27 cellular contexts compared by ENCODE assay signal in the genomic region with DNA sequence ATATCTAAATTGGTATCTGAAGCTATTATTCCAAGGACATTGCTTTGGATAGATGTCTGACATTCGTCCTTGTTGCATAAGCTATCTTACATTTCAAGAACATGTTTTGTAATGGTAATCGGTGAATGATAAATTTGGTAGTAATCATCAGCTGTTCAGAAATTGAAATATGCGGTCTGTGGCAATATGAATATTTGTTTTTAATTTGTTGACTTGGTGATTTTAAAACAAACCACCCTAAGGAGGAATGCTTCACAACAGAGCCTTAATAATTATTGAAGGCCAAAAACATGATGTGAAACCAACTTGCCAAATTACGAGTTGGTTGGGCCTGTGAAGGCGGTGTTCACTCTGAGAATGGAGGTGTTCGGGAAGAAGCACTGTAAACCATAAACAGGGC.
"Had no signal": no experiment of that assay in that cellular context is flagged by ENCODE, and none has a peak within 500 bp of the region (broad histone marks: within the 10 kb centered on the region; RNA-seq: fewer than 3 reads in every experiment).

No MANE protein-coding gene starts in this region.

- H3K4me1 ChIP-seq: pancreas, right atrium auricular region, right lobe of liver, thyroid gland, vagina had no signal

- H3K36me3 ChIP-seq: neutrophil, pancreas, prostate gland, right atrium auricular region, right lobe of liver, sigmoid colon, thoracic aorta, thyroid gland, tibial nerve, upper lobe of left lung, vagina had no signal

- H3K27ac ChIP-seq: neutrophil, pancreas, prostate gland, right atrium auricular region, right lobe of liver, sigmoid colon, thoracic aorta, thyroid gland, tibial nerve, upper lobe of left lung, vagina had no signal

- H3K9me3 ChIP-seq: neutrophil, pancreas, prostate gland, right atrium auricular region, right lobe of liver, sigmoid colon, thoracic aorta, thyroid gland, tibial nerve, upper lobe of left lung, vagina had no signal

- ATAC-seq: naive thymus-derived CD8-positive, alpha-beta T cell; natural killer cell treated with Interleukin-12 subunit alpha and Interleukin-12 subunit beta and Interleukin-15 and Interleukin-18, amount 100 ng/mL, for 72 hours; pancreas; right lobe of liver; stimulated activated memory B cell treated with anti-CD40 and anti-IgM and Interleukin-4, amounts not matched to agents 10 μg/mL and 1 μg/mL and 100 μg/mL, for 72 hours; stimulated activated naive CD8-positive, alpha-beta T cell treated with anti-CD3 and anti-CD28 coated beads, Interleukin-15, amount 100 ng/mL, for 72 hours; stimulated activated naive CD8-positive, alpha-beta T cell treated with anti-CD3 and anti-CD28 coated beads, Interleukin-15, Interleukin-2, amounts not matched to agents 100 U/mL and 50 U/mL, for 24 hours had no signal

- DNase-seq: naive thymus-derived CD8-positive, alpha-beta T cell; nephron progenitor cell; nucleus accumbens; pancreas; retina; right lobe of liver; sigmoid colon; small intestine; stimulated activated CD4-positive, alpha-beta T cell treated with anti-CD3 and anti-CD28 coated beads, Interleukin-1b, Interleukin-23, amount 100 ng/mL, for 48 hours; stimulated activated CD4-positive, alpha-beta T cell treated with anti-CD3 and anti-CD28 coated beads, Interleukin-4, amount 100 ng/mL, for 1 hour; stimulated activated CD4-positive, alpha-beta T cell treated with anti-CD3 and anti-CD28 coated beads, Interleukin-4, amount 100 ng/mL, for 4 hours; stimulated activated CD8-positive, alpha-beta memory T cell treated with anti-CD3 and anti-CD28 coated beads, Interleukin-4, amount 100 ng/mL, for 48 hours; stimulated activated naive CD4-positive, alpha-beta T cell; stimulated activated naive CD8-positive, alpha-beta T cell treated with anti-CD3 and anti-CD28 coated beads, Interleukin-15, amount 100 ng/mL, for 72 hours; stimulated activated naive CD8-positive, alpha-beta T cell treated with anti-CD3 and anti-CD28 coated beads, Interleukin-15, Interleukin-2, amounts not matched to agents 100 U/mL and 50 U/mL, for 24 hours; substantia nigra; thyroid gland; trophoblast cell; upper lobe of left lung had no signal

- H3K27me3 ChIP-seq: neutrophil, pancreas, right atrium auricular region, right lobe of liver, sigmoid colon, thyroid gland, tibial nerve, upper lobe of left lung, vagina had no signal

- H3K4me3 ChIP-seq: pancreas, prostate gland, right atrium auricular region, right lobe of liver, sigmoid colon, thoracic aorta, thyroid gland, tibial nerve, upper lobe of left lung, vagina had no signal
